Comparison of ENCODE assay signal across 9 cellular contexts in the genomic region with DNA sequence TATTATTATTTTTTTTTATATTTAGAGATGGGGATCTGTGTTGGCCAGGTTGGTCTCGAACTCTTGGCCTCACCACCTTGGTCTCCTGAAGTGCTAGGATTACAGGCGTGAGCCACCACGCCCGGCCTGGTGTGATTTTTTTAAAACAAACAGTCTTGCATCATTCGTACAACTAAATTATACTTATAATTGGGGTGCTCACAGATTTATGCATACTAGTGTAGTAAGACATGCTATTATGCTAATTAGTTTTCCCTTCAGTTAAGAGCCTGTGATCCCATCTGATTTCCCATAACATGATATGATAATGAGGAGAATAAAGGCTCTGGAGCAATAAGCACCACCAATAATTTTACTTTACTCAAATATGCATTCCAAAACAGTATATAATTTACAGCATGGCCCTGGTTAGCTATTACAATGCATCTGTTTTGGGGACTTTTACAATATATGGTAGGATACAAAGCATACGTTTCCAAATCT. TPM values are rescaled to one million over a fixed set of nuclear protein-coding genes. Genes with fewer than 3 reads are reported as not detected.
DNase-seq lines count a peak whose midpoint lies in the region; ATAC-seq, FAIRE-seq and TF ChIP-seq lines count a peak whose summit lies in the region.
"Had no signal": no experiment of that assay in that cellular context is flagged by ENCODE, and none has a peak within 500 bp of the region (broad histone marks: within the 10 kb centered on the region; RNA-seq: fewer than 3 reads in every experiment).

No MANE protein-coding gene starts in this region.

- dilution Hi-C loops in endothelial cell of umbilical vein (cut with MboI; ENCODE audit: extremely low pct_ligation_motif_present, low sequenced_read_pairs) = no loop called here

- peaks cover 65% of the 10 kb centered on the region for H3K79me2 ChIP-seq in endothelial cell of umbilical vein (ENCODE audit: control insufficient read depth, insufficient read depth, low read length)

- no peak for DNase-seq in CD4-positive, CD25-positive, alpha-beta regulatory T cell
- DNase-seq in NCI-H2171 (lab: John Stamatoyannopoulos, UW) = peak; percentile 5
- no peak for DNase-seq in endothelial cell of umbilical vein (ENCODE audit: low read depth, low spot score)
- DNase-seq in posterior vena cava (ENCODE audit: low spot score) = peak; percentile 35
- DNase-seq in UCSD-AML1 (lab: John Stamatoyannopoulos, UW; ENCODE audit: unreplicated experiment) = no peak

- FAIRE-seq in endothelial cell of umbilical vein (lab: Jason Lieb, UNC) = no peak

- no peaks in the 10 kb centered on the region for H3K27me3 Mint-ChIP-seq in CD4-positive, CD25-positive, alpha-beta regulatory T cell
- H3K27me3 Mint-ChIP-seq: central memory CD8-positive, alpha-beta T cell had no signal

- H3K9ac ChIP-seq in endothelial cell of umbilical vein (replicated peaks; ENCODE audit: extremely low read depth, insufficient read depth, low read length) = peak overlapping the region; percentile 79

- H3K36me3 Mint-ChIP-seq in CD4-positive, CD25-positive, alpha-beta regulatory T cell = no peaks in the 10 kb centered on the region

- H3K4me2 ChIP-seq in endothelial cell of umbilical vein (ENCODE audit: insufficient read depth, low read length) = peak overlapping the region; percentile 98

- no peaks in the 10 kb centered on the region for H4K20me1 ChIP-seq in endothelial cell of umbilical vein (replicated peaks; ENCODE audit: control insufficient read depth, extremely low read depth, insufficient read depth, low read length)

- H3K4me1 Mint-ChIP-seq in CD4-positive, CD25-positive, alpha-beta regulatory T cell = peaks cover 14 to 42% (median 31%) of the 10 kb centered on the region in 4 donors

- no peak for ATAC-seq in CD4-positive, CD25-positive, alpha-beta regulatory T cell (ENCODE audit: low read depth in 2 of 2)
- no peak for ATAC-seq in HG03342 (IDR thresholded peaks at IDR 0.05; ENCODE audit: unreplicated experiment)
- ATAC-seq in HG02852 (IDR thresholded peaks at IDR 0.05; ENCODE audit: unreplicated experiment) = no peak
- no peak for ATAC-seq in GM21619 (IDR thresholded peaks at IDR 0.05; ENCODE audit: unreplicated experiment)

- H3K27ac ChIP-seq in CD4-positive, CD25-positive, alpha-beta regulatory T cell (ENCODE audit: insufficient read depth, low read length, poor library complexity, severe bottlenecking) = peak overlapping the region; percentile 87
- peak overlapping the region; percentile 27 for H3K27ac ChIP-seq in endothelial cell of umbilical vein (ENCODE audit: insufficient read depth, low read depth, low read length)

- peak overlapping the region; percentile 81 for H3K4me3 ChIP-seq in CD4-positive, CD25-positive, alpha-beta regulatory T cell (ENCODE audit: low read depth, low read length)
- H3K4me3 ChIP-seq in endothelial cell of umbilical vein (replicated peaks in 1 of 3; ENCODE audit: insufficient read depth in 1 of 3, low read depth in 1 of 3, low read length in 3 of 3) = peak overlapping the region; percentile 84 to 98 (median 96)

- no peaks in the 10 kb centered on the region for H3K9me3 ChIP-seq in CD4-positive, CD25-positive, alpha-beta regulatory T cell (ENCODE audit: control insufficient read depth in 2 of 2, low read length in 2 of 2)
- no peaks in the 10 kb centered on the region for H3K9me3 ChIP-seq in endothelial cell of umbilical vein (replicated peaks; ENCODE audit: control insufficient read depth, insufficient read depth, low read length)

- peaks cover 0 to 2% (median 0%) of the 10 kb centered on the region in 7 donors for H3K9me3 Mint-ChIP-seq in CD4-positive, CD25-positive, alpha-beta regulatory T cell
- H3K9me3 Mint-ChIP-seq: central memory CD8-positive, alpha-beta T cell had no signal

- TF ChIP-seq POLR2A in endothelial cell of umbilical vein (IDR thresholded peaks at IDR 0.05; ENCODE audit: low read depth, low read length) = peak; percentile 26

- intact Hi-C loops in endothelial cell of umbilical vein (cut with micrococcal nuclease) = loop anchor here (1.0 to 5.0 kb wide), 2 partner anchors 20 to 68 kb away; no protein-coding TSS in a partner anchor
- intact Hi-C loops in posterior vena cava (cut with DNase I) = no loop called here

- no peak overlapping the region for H2AFZ ChIP-seq in endothelial cell of umbilical vein (ENCODE audit: low read depth, low read length)

- H3K4me1 ChIP-seq in CD4-positive, CD25-positive, alpha-beta regulatory T cell (ENCODE audit: control insufficient read depth, insufficient read depth, low read length, poor library complexity, severe bottlenecking) = peaks cover 21% of the 10 kb centered on the region
- peaks cover 11% of the 10 kb centered on the region for H3K4me1 ChIP-seq in endothelial cell of umbilical vein (ENCODE audit: control insufficient read depth, extremely low read depth, insufficient read depth, low read length)

- BruUV-seq in endothelial cell of umbilical vein (replicated peaks; lab: Mats Ljungman, UMichigan) = no TSS peak

- H3K27ac Mint-ChIP-seq in CD4-positive, CD25-positive, alpha-beta regulatory T cell = no peak overlapping the region

- CTCF ChIA-PET in endothelial cell of umbilical vein (lab: Charles Lee) = interaction anchor here (0.6 to 4.5 kb wide), 9 partner anchors 8 to 468 kb away, joined by 3 to 35 read pairs (median 5); a partner anchor contains a TSS

- H3K4me3 Mint-ChIP-seq in CD4-positive, CD25-positive, alpha-beta regulatory T cell = no peak overlapping the region
- H3K4me3 Mint-ChIP-seq: central memory CD8-positive, alpha-beta T cell had no signal

- H3K36me3 ChIP-seq in CD4-positive, CD25-positive, alpha-beta regulatory T cell (ENCODE audit: control insufficient read depth, insufficient read depth, low read length) = no peaks in the 10 kb centered on the region
- no peaks in the 10 kb centered on the region for H3K36me3 ChIP-seq in endothelial cell of umbilical vein (ENCODE audit: control insufficient read depth in 2 of 2, extremely low read depth in 1 of 2, insufficient read depth in 2 of 2, low read length in 2 of 2)

- POLR2A ChIA-PET in endothelial cell of umbilical vein (lab: Charles Lee) = no interaction called here

- TF ChIP-seq CTCF in endothelial cell of umbilical vein (IDR thresholded peaks at IDR 0.05; ENCODE audit: extremely low read depth in 1 of 2, insufficient read depth in 1 of 2, low read depth in 1 of 2, low read length in 2 of 2) = no peak

- H3K9me1 ChIP-seq in endothelial cell of umbilical vein (replicated peaks; ENCODE audit: control insufficient read depth, extremely low read depth, insufficient read depth, low read length) = no peaks in the 10 kb centered on the region

- no peaks in the 10 kb centered on the region for H3K27me3 ChIP-seq in CD4-positive, CD25-positive, alpha-beta regulatory T cell (ENCODE audit: control insufficient read depth, insufficient read depth, low read length)
- H3K27me3 ChIP-seq in endothelial cell of umbilical vein (ENCODE audit: control insufficient read depth in 2 of 2, insufficient read depth in 2 of 2, low read length in 2 of 2) = no peaks in the 10 kb centered on the region

TF ChIP-seq in endothelial cell of umbilical vein, 7 proteins besides CTCF, POLR2A, EP300 and RAD21:
- TF ChIP-seq EZH2 (IDR thresholded peaks at IDR 0.05; ENCODE audit: borderline replicate concordance, low read depth, low read length, severe bottlenecking) = no peak
- TF ChIP-seq MYC (IDR thresholded peaks at IDR 0.05; ENCODE audit: low read depth, low read length) = no peak
- no peak for TF ChIP-seq GATA2 (IDR thresholded peaks at IDR 0.05; ENCODE audit: insufficient read depth, insufficient read length, low read depth, low read length)
- TF ChIP-seq FOS (IDR thresholded peaks at IDR 0.05; ENCODE audit: borderline replicate concordance, insufficient read depth, low read length) = no peak
- TF ChIP-seq POLR2AphosphoS5 (IDR thresholded peaks at IDR 0.05; ENCODE audit: insufficient read depth, low read depth, low read length) = no peak
- TF ChIP-seq, protein P1, sequence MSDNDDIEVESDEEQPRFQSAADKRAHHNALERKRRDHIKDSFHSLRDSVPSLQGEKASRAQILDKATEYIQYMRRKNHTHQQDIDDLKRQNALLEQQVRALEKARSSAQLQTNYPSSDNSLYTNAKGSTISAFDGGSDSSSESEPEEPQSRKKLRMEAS (IDR thresholded peaks at IDR 0.05; ENCODE audit: insufficient read depth, insufficient read length) = no peak
- TF ChIP-seq JUN (IDR thresholded peaks at IDR 0.05; ENCODE audit: borderline replicate concordance, insufficient read depth, insufficient read length, low read depth) = no peak

RNA-seq across cellular contexts. Expression of a gene that starts 1.9 kb away (rescaled TPM):
- total RNA-seq in CD4-positive, CD25-positive, alpha-beta regulatory T cell = 22.4 TPM
- 10 to 100 TPM in 1 of 4 donors, 1 to 10 TPM in 3; 8.5 to 10.1 (median 9.8) TPM for polyA plus RNA-seq in CD4-positive, CD25-positive, alpha-beta regulatory T cell
- total RNA-seq in endothelial cell of umbilical vein (30.9 and 31.7 TPM in 2 replicates), posterior vena cava (10 to 100 TPM; 41.9 to 49.9 TPM)
- polyA plus RNA-seq in endothelial cell of umbilical vein = 10.9 and 11.9 TPM in 2 replicates
- 15.6 and 15.8 TPM in 2 replicates for polyA plus RNA-seq in endothelial cell of umbilical vein (2011; cell fraction: cytosol; rRNA removed)
- 16.5 and 18.9 TPM in 2 replicates for polyA plus RNA-seq in endothelial cell of umbilical vein (2011; cell fraction: nucleus; rRNA removed)
- polyA plus RNA-seq in endothelial cell of umbilical vein (2012) = 5.4 and 5.8 TPM in 2 replicates
- polyA minus RNA-seq in endothelial cell of umbilical vein = 31.0 and 32.2 TPM in 2 replicates
- 18.6 TPM for polyA minus RNA-seq in endothelial cell of umbilical vein (2011; cell fraction: cytosol; rRNA and poly(A)+ RNA removed)
- 11.4 and 16.3 TPM in 2 replicates for polyA minus RNA-seq in endothelial cell of umbilical vein (2011; cell fraction: nucleus; rRNA and poly(A)+ RNA removed)

RNA-seq across cellular contexts. Expression of a gene that starts 35.3 kb away (rescaled TPM):
- 1,546 TPM for total RNA-seq in CD4-positive, CD25-positive, alpha-beta regulatory T cell
- 1,000 to 10,000 TPM; 1,432 to 2,034 (median 1,717) TPM for polyA plus RNA-seq in CD4-positive, CD25-positive, alpha-beta regulatory T cell
- total RNA-seq in endothelial cell of umbilical vein (1,295 and 1,416 TPM in 2 replicates), posterior vena cava (1,000 to 10,000 TPM in 1 of 2 donors, 100 to 1,000 TPM in 1; 962 to 1,039 TPM)
- polyA plus RNA-seq in endothelial cell of umbilical vein = 5,496 and 6,036 TPM in 2 replicates
- 5,042 and 6,173 TPM in 2 replicates for polyA plus RNA-seq in endothelial cell of umbilical vein (2011; cell fraction: cytosol; rRNA removed)
- polyA plus RNA-seq in endothelial cell of umbilical vein (2011; cell fraction: nucleus; rRNA removed) = 1,206 and 1,299 TPM in 2 replicates
- polyA plus RNA-seq in endothelial cell of umbilical vein (2012) = 2,319 and 2,342 TPM in 2 replicates
- 1,263 and 1,381 TPM in 2 replicates for polyA minus RNA-seq in endothelial cell of umbilical vein
- polyA minus RNA-seq in endothelial cell of umbilical vein (2011; cell fraction: cytosol; rRNA and poly(A)+ RNA removed) = 837 TPM
- polyA minus RNA-seq in endothelial cell of umbilical vein (2011; cell fraction: nucleus; rRNA and poly(A)+ RNA removed) = 112 TPM in 2 replicates

Comparison
In these comparisons a context has a peak if more than half of its experiments do, and no peak if none do; other contexts are left out.
1. DNase-seq: peak in NCI-H2171 (single experiment) and posterior vena cava (single experiment); none in CD4-positive, CD25-positive, alpha-beta regulatory T cell (0 of 3), endothelial cell of umbilical vein (single experiment) and UCSD-AML1 (single experiment).